ENCODE assay signal across 33 cellular contexts in the genomic region with DNA sequence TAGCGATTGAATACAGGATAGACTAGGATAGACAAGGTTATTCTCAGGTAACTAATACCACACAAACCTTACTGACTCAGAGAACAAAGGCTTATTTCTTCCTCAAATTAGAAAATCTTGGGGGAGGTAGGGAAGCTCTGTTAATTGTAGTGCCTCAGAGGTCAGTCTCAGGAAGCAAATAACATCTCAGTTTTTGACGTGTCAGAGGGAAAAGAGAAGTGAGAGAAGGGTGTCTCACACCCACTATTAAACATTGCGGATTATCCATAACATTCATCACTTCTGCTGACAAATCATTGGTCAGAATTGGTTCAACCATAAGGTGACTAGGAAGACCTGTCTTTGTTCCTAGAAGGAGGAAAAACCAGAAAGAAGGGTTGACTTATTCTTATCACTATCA.
"Had no signal": no experiment of that assay in that cellular context is flagged by ENCODE, and none has a peak within 500 bp of the region (broad histone marks: within the 10 kb centered on the region; RNA-seq: fewer than 3 reads in every experiment).

No MANE protein-coding gene starts in this region.

- H3K27ac Mint-ChIP-seq: activated CD4-positive, alpha-beta memory T cell treated with anti-CD3 and anti-CD28 coated beads for 36 hours; activated CD4-positive, alpha-beta T cell treated with anti-CD3 and anti-CD28 coated beads, Interleukin-2, amount 10 ng/mL, durations not matched to agents 24 days and 14 days; activated naive CD4-positive, alpha-beta T cell treated with anti-CD3 and anti-CD28 coated beads for 36 hours; activated naive CD8-positive, alpha-beta T cell treated with anti-CD3 and anti-CD28 coated beads for 36 hours; activated T-helper 1 cell treated with anti-CD3 and anti-CD28 coated beads, Interleukin-12 subunit alpha, Interleukin-12 subunit beta, Interleukin-2, Interleukin-4 antibody, amounts not matched to agents 30 ng/mL and 10 ng/mL and 1 ng/mL, durations not matched to agents 14 hours and 24 hours and 36 hours; immature natural killer cell; mesothelial cell of epicardium; naive B cell; nephron progenitor cell; progenitor cell of endocrine pancreas; T-helper 2 cell treated with Interferon-gamma antibody and Interleukin-4, amounts not matched to agents 5 μg/mL and 100 μg/mL, for 36 hours had no signal

- H3K36me3 Mint-ChIP-seq: activated CD4-positive, alpha-beta memory T cell treated with anti-CD3 and anti-CD28 coated beads for 36 hours; activated naive CD8-positive, alpha-beta T cell treated with anti-CD3 and anti-CD28 coated beads for 36 hours; immature natural killer cell; mesothelial cell of epicardium; naive B cell had no signal

- ATAC-seq: body of pancreas; gastroesophageal sphincter; left colon; right lobe of liver; stimulated activated naive CD8-positive, alpha-beta T cell treated with anti-CD3 and anti-CD28 coated beads, Interleukin-15, Interleukin-2, amounts not matched to agents 100 U/mL and 50 U/mL, for 24 hours had no signal

- H3K27me3 ChIP-seq: adrenal gland, body of pancreas, colonic mucosa, gastroesophageal sphincter, ovary, right lobe of liver, testis had no signal

- H3K36me3 ChIP-seq: adrenal gland, colonic mucosa, gastroesophageal sphincter, ovary, right lobe of liver had no signal

- H3K4me1 ChIP-seq: adrenal gland, body of pancreas, colonic mucosa, gastroesophageal sphincter, right lobe of liver, testis had no signal

- H3K9me3 Mint-ChIP-seq: activated naive CD4-positive, alpha-beta T cell treated with anti-CD3 and anti-CD28 coated beads for 36 hours; activated naive CD8-positive, alpha-beta T cell treated with anti-CD3 and anti-CD28 coated beads for 36 hours; activated T-helper 1 cell treated with anti-CD3 and anti-CD28 coated beads, Interleukin-12 subunit alpha, Interleukin-12 subunit beta, Interleukin-2, Interleukin-4 antibody, amounts not matched to agents 30 ng/mL and 10 ng/mL and 1 ng/mL, durations not matched to agents 14 hours and 24 hours and 36 hours; mesothelial cell of epicardium; nephron progenitor cell had no signal

- H3K4me3 ChIP-seq: adrenal gland, body of pancreas, colonic mucosa, gastroesophageal sphincter, ovary, right lobe of liver, testis had no signal

- H3K4me1 Mint-ChIP-seq: activated CD4-positive, alpha-beta T cell treated with anti-CD3 and anti-CD28 coated beads, Interleukin-2, amount 10 ng/mL, durations not matched to agents 24 days and 14 days; activated naive CD8-positive, alpha-beta T cell treated with anti-CD3 and anti-CD28 coated beads for 36 hours; immature natural killer cell; naive B cell; nephron progenitor cell had no signal

- DNase-seq: activated CD4-positive, alpha-beta memory T cell treated with anti-CD3 and anti-CD28 coated beads for 36 hours; activated CD4-positive, alpha-beta T cell treated with anti-CD3 and anti-CD28 coated beads, Interleukin-2, amount 10 ng/mL, durations not matched to agents 24 days and 14 days; activated CD4-positive, CD25-positive, alpha-beta regulatory T cell treated with anti-CD3 and anti-CD28 coated beads, Interleukin-2, amount 50 U/mL, for 72 hours; activated CD8-positive, alpha-beta memory T cell treated with anti-CD3 and anti-CD28 coated beads, Interleukin-2, amount 50 U/mL, for 4 hours; activated effector memory CD4-positive, alpha-beta T cell treated with anti-CD3 and anti-CD28 coated beads, Interleukin-2, amount 50 U/mL, for 16 hours; activated naive CD4-positive, alpha-beta T cell treated with anti-CD3 and anti-CD28 coated beads for 36 hours; activated naive CD8-positive, alpha-beta T cell treated with anti-CD3 and anti-CD28 coated beads for 36 hours; activated T-cell treated with anti-CD3 and anti-CD28 coated beads, Interleukin-2, amount 50 U/mL, for 1 hour; adrenal gland; aorta; body of pancreas; cerebellar nuclear complex; colonic mucosa; effector CD8-positive, alpha-beta T cell; head of caudate nucleus; hypothalamus; immature natural killer cell; kidney; left colon; mammary epithelial cell; naive B cell; nephron progenitor cell; ovary; right lobe of liver; stimulated activated CD4-positive, alpha-beta T cell treated with anti-CD3 and anti-CD28 coated beads, Interleukin-2, amount 100 ng/mL, for 48 hours; stimulated activated naive CD8-positive, alpha-beta T cell treated with anti-CD3 and anti-CD28 coated beads, Interleukin-15, Interleukin-2, amounts not matched to agents 100 U/mL and 50 U/mL, for 24 hours; testis; trophoblast cell had no signal

- H3K4me3 Mint-ChIP-seq: activated CD4-positive, alpha-beta memory T cell treated with anti-CD3 and anti-CD28 coated beads for 36 hours; activated CD4-positive, alpha-beta T cell treated with anti-CD3 and anti-CD28 coated beads, Interleukin-2, amount 10 ng/mL, durations not matched to agents 24 days and 14 days; activated naive CD4-positive, alpha-beta T cell treated with anti-CD3 and anti-CD28 coated beads for 36 hours; activated naive CD8-positive, alpha-beta T cell treated with anti-CD3 and anti-CD28 coated beads for 36 hours; activated T-helper 1 cell treated with anti-CD3 and anti-CD28 coated beads, Interleukin-12 subunit alpha, Interleukin-12 subunit beta, Interleukin-2, Interleukin-4 antibody, amounts not matched to agents 30 ng/mL and 10 ng/mL and 1 ng/mL, durations not matched to agents 14 hours and 24 hours and 36 hours; immature natural killer cell; mesothelial cell of epicardium; naive B cell; nephron progenitor cell; T-helper 2 cell treated with Interferon-gamma antibody and Interleukin-4, amounts not matched to agents 5 μg/mL and 100 μg/mL, for 36 hours had no signal

- H3K27me3 Mint-ChIP-seq: activated CD4-positive, alpha-beta memory T cell treated with anti-CD3 and anti-CD28 coated beads for 36 hours; activated CD4-positive, alpha-beta T cell treated with anti-CD3 and anti-CD28 coated beads, Interleukin-2, amount 10 ng/mL, durations not matched to agents 24 days and 14 days; activated naive CD8-positive, alpha-beta T cell treated with anti-CD3 and anti-CD28 coated beads for 36 hours; naive B cell had no signal

- H3K9me3 ChIP-seq: adrenal gland, body of pancreas, colonic mucosa, gastroesophageal sphincter, ovary, right lobe of liver, testis had no signal

- H3K27ac ChIP-seq: adrenal gland, body of pancreas, colonic mucosa, gastroesophageal sphincter, ovary, right lobe of liver, testis had no signal
